Comparison of ENCODE assay signal across 13 cellular contexts in the genomic region with DNA sequence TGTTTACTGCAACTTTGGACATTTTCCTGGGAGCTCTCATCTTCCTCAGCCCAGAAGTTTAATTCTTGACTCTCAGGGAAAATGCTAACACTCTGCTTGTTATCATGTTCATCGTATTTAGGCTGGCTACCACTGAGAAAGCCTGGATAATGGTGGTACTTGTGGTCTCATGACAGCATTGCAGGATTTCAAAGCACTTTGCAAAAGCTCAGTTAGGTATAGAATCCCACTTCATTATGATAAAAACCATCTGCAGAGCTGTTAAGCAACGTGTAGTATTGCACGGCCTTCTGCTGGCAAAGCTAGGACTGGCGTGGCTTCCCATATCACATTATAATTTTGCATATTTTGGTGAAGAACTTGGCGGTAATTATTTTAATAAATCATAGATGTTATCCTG. TPM values are rescaled to one million over a fixed set of nuclear protein-coding genes. Genes with fewer than 3 reads are reported as not detected.
DNase-seq lines count a peak whose midpoint lies in the region; ATAC-seq and TF ChIP-seq lines count a peak whose summit lies in the region.
"Had no signal": no experiment of that assay in that cellular context is flagged by ENCODE, and none has a peak within 500 bp of the region (broad histone marks: within the 10 kb centered on the region; RNA-seq: fewer than 3 reads in every experiment).

No MANE protein-coding gene starts in this region.

- no peaks in the 10 kb centered on the region for H3K4me1 ChIP-seq in urinary bladder (ENCODE audit: insufficient read depth)

- no peak for DNase-seq in activated naive CD4-positive, alpha-beta T cell treated with anti-CD3 and anti-CD28 coated beads, Interleukin-2, amount 50 U/mL, for 72 hours (ENCODE audit: low spot score in 2 of 2)
- DNase-seq in NCI-H526 treated with DMSO at 0.1 percent for 48 hours (lab: John Stamatoyannopoulos, UW) = peak; percentile 50
- peak; percentile 83 to 84 for DNase-seq in erythroblast (lab: John Stamatoyannopoulos, UW)
- no peak for DNase-seq in SHP77 (lab: John Stamatoyannopoulos, UW)
- no peak for DNase-seq in AML-193 (lab: John Stamatoyannopoulos, UW)
- DNase-seq in globus pallidus (ENCODE audit: low spot score) = no peak
- DNase-seq: HFFc6, NCI-H2029 had no signal

- H3K27ac ChIP-seq in urinary bladder (ENCODE audit: low read depth) = no peak overlapping the region
- H3K27ac ChIP-seq: breast epithelium had no signal

- H3K9me3 Mint-ChIP-seq in activated naive CD4-positive, alpha-beta T cell treated with anti-CD3 and anti-CD28 coated beads, Interleukin-2, amount 50 U/mL, for 24 hours = no peaks in the 10 kb centered on the region
- H3K9me3 Mint-ChIP-seq in activated naive CD4-positive, alpha-beta T cell treated with anti-CD3 and anti-CD28 coated beads, Interleukin-2, amount 50 U/mL, for 72 hours = no peaks in the 10 kb centered on the region
- H3K9me3 Mint-ChIP-seq: HFFc6, memory B cell had no signal

- peaks cover 36% of the 10 kb centered on the region for H3K36me3 Mint-ChIP-seq in activated naive CD4-positive, alpha-beta T cell treated with anti-CD3 and anti-CD28 coated beads, Interleukin-2, amount 50 U/mL, for 24 hours
- peaks cover 15 to 31% of the 10 kb centered on the region in 2 donors for H3K36me3 Mint-ChIP-seq in activated naive CD4-positive, alpha-beta T cell treated with anti-CD3 and anti-CD28 coated beads, Interleukin-2, amount 50 U/mL, for 72 hours

- H3K27me3 Mint-ChIP-seq in activated naive CD4-positive, alpha-beta T cell treated with anti-CD3 and anti-CD28 coated beads, Interleukin-2, amount 50 U/mL, for 24 hours = no peaks in the 10 kb centered on the region
- H3K27me3 Mint-ChIP-seq: memory B cell had no signal

- WGBS in urinary bladder = 43% methylated on average over 5 of the region's 5 CpGs

- H3K27ac Mint-ChIP-seq in activated naive CD4-positive, alpha-beta T cell treated with anti-CD3 and anti-CD28 coated beads, Interleukin-2, amount 50 U/mL, for 24 hours = peak overlapping the region; percentile 63
- H3K27ac Mint-ChIP-seq in activated naive CD4-positive, alpha-beta T cell treated with anti-CD3 and anti-CD28 coated beads, Interleukin-2, amount 50 U/mL, for 72 hours = peak overlapping the region in 1 of 2 donors; percentile 2
- H3K27ac Mint-ChIP-seq: HFFc6 had no signal

- H3K36me3 ChIP-seq in urinary bladder (ENCODE audit: insufficient read depth) = no peaks in the 10 kb centered on the region
- H3K36me3 ChIP-seq: breast epithelium had no signal

- no peak for ATAC-seq in activated naive CD4-positive, alpha-beta T cell treated with anti-CD3 and anti-CD28 coated beads, Interleukin-2, amount 50 U/mL, for 72 hours
- ATAC-seq: Right ventricle myocardium inferior had no signal

- peaks cover 91% of the 10 kb centered on the region for H3K4me1 Mint-ChIP-seq in activated naive CD4-positive, alpha-beta T cell treated with anti-CD3 and anti-CD28 coated beads, Interleukin-2, amount 50 U/mL, for 24 hours

- peak overlapping the region; percentile 1 for H3K4me3 ChIP-seq in urinary bladder (ENCODE audit: low read depth, low read length)
- H3K4me3 ChIP-seq: breast epithelium had no signal

- TF ChIP-seq POLR2A in erythroblast (IDR thresholded peaks at IDR 0.05; ENCODE audit: low read length) = no peak

- H3K4me3 Mint-ChIP-seq in activated naive CD4-positive, alpha-beta T cell treated with anti-CD3 and anti-CD28 coated beads, Interleukin-2, amount 50 U/mL, for 24 hours = peak overlapping the region; percentile 36
- H3K4me3 Mint-ChIP-seq: HFFc6, memory B cell had no signal

RNA-seq across cellular contexts. Expression of gene RAB8B, which starts 8.9 kb away (rescaled TPM):
- 100 to 1,000 TPM; 106 to 157 TPM for total RNA-seq in activated naive CD4-positive, alpha-beta T cell treated with anti-CD3 and anti-CD28 coated beads, Interleukin-2, amount 50 U/mL, for 72 hours
- 105 TPM for total RNA-seq in urinary bladder
- polyA plus RNA-seq in urinary bladder = 27.7 TPM

RNA-seq across cellular contexts. Expression of gene RPS27L, which starts 41.0 kb away (rescaled TPM):
- 100 to 1,000 TPM; 155 to 223 TPM for total RNA-seq in activated naive CD4-positive, alpha-beta T cell treated with anti-CD3 and anti-CD28 coated beads, Interleukin-2, amount 50 U/mL, for 72 hours
- 48.1 TPM for total RNA-seq in urinary bladder
- 97.4 TPM for polyA plus RNA-seq in urinary bladder

Comparison
In these comparisons a context has a peak if more than half of its experiments do, and no peak if none do; other contexts are left out.
1. DNase-seq: peak in NCI-H526 treated with DMSO at 0.1 percent for 48 hours (single experiment) and erythroblast (2 of 2); none in activated naive CD4-positive, alpha-beta T cell treated with anti-CD3 and anti-CD28 coated beads, Interleukin-2, amount 50 U/mL, for 72 hours (0 of 2), SHP77 (0 of 2), AML-193 (0 of 2) and globus pallidus (single experiment).